In genomic region chr11:74773481-74773880, GRCh38 we compare ENCODE assay signal across 20 cellular contexts. TPM values are rescaled to one million over a fixed set of nuclear protein-coding genes. Genes with fewer than 3 reads are reported as not detected.
DNase-seq lines count a peak whose midpoint lies in the region; ATAC-seq, FAIRE-seq and TF ChIP-seq lines count a peak whose summit lies in the region.
"Had no signal": no experiment of that assay in that cellular context is flagged by ENCODE, and none has a peak within 500 bp of the region (broad histone marks: within the 10 kb centered on the region; RNA-seq: fewer than 3 reads in every experiment).

No MANE protein-coding gene starts in this region.

- peaks cover 13% of the 10 kb centered on the region for H4K20me1 ChIP-seq in hepatocyte (ENCODE audit: insufficient read depth, poor library complexity, severe bottlenecking)

- ATAC-seq in GM21723 (IDR thresholded peaks at IDR 0.05; ENCODE audit: unreplicated experiment) = no peak
- ATAC-seq: K562 had no signal

- no peaks in the 10 kb centered on the region for H3K9me3 Mint-ChIP-seq in HFFc6
- H3K9me3 Mint-ChIP-seq in T-helper 2 cell treated with Interferon-gamma antibody and Interleukin-4, amounts not matched to agents 5 μg/mL and 100 μg/mL, for 36 hours = no peaks in the 10 kb centered on the region
- H3K9me3 Mint-ChIP-seq: H9 had no signal

- peaks cover 96% of the 10 kb centered on the region for H3K79me2 ChIP-seq in hepatocyte

- DNase-seq in AG10803 (ENCODE audit: low read depth) = peak; percentile 24
- DNase-seq in HFFc6 = peak; percentile 58
- peak; percentile 23 for DNase-seq in bronchial epithelial cell (ENCODE audit: low read depth)
- peak; percentile 27 for DNase-seq in hepatocyte (ENCODE audit: low spot score)
- DNase-seq in posterior vena cava (ENCODE audit: low spot score) = no peak
- no peak for DNase-seq in T-helper 2 cell treated with Interferon-gamma antibody and Interleukin-4, amounts not matched to agents 5 μg/mL and 100 μg/mL, for 36 hours (ENCODE audit: low spot score)
- DNase-seq: CD4-positive, alpha-beta memory T cell; DMS153; H9; MV-4-11; NCI-H1694 treated with DMSO at 0.1 percent for 48 hours; NK-92 treated with Interleukin-12 subunit alpha and Interleukin-12 subunit beta, amount 100 ng/mL, for 24 hours; Right ventricle myocardium superior had no signal

- no peak overlapping the region for H2AFZ ChIP-seq in hepatocyte

- H3K4me2 ChIP-seq in hepatocyte = no peak overlapping the region

- H3K4me1 Mint-ChIP-seq in HFFc6 (ENCODE audit: low read depth) = peaks cover 68% of the 10 kb centered on the region
- peaks cover 8% of the 10 kb centered on the region for H3K4me1 Mint-ChIP-seq in T-helper 2 cell treated with Interferon-gamma antibody and Interleukin-4, amounts not matched to agents 5 μg/mL and 100 μg/mL, for 36 hours (ENCODE audit: low read depth)
- H3K4me1 Mint-ChIP-seq: H9 had no signal

- intact Hi-C loops in posterior vena cava (cut with DNase I) = no loop called here

- peak overlapping the region; percentile 13 for H3K27ac ChIP-seq in hepatocyte
- H3K27ac ChIP-seq: SK-N-MC had no signal

- TF ChIP-seq CTCF in AG10803 (conservative IDR thresholded peaks at IDR 0.05; ENCODE audit: low read length) = no peak
- TF ChIP-seq CTCF in HFFc6 (IDR thresholded peaks at IDR 0.05) = no peak
- no peak for TF ChIP-seq CTCF in bronchial epithelial cell (IDR thresholded peaks at IDR 0.05; ENCODE audit: insufficient read depth, low read length, severe bottlenecking)
- TF ChIP-seq CTCF in hepatocyte (IDR thresholded peaks at IDR 0.05; ENCODE audit: poor library complexity) = no peak

- H3K9me3 ChIP-seq in hepatocyte (ENCODE audit: low read depth) = no peaks in the 10 kb centered on the region

- no peak overlapping the region for H3K4me3 Mint-ChIP-seq in HFFc6
- H3K4me3 Mint-ChIP-seq in T-helper 2 cell treated with Interferon-gamma antibody and Interleukin-4, amounts not matched to agents 5 μg/mL and 100 μg/mL, for 36 hours = no peak overlapping the region
- H3K4me3 Mint-ChIP-seq: CD4-positive, alpha-beta memory T cell; H9 had no signal

- peaks cover 2% of the 10 kb centered on the region; the same call in 1 of the 2 replicates for H3K27me3 Mint-ChIP-seq in HFFc6 (ENCODE audit: insufficient read depth)
- no peaks in the 10 kb centered on the region for H3K27me3 Mint-ChIP-seq in T-helper 2 cell treated with Interferon-gamma antibody and Interleukin-4, amounts not matched to agents 5 μg/mL and 100 μg/mL, for 36 hours (ENCODE audit: low read depth)
- H3K27me3 Mint-ChIP-seq: CD4-positive, alpha-beta memory T cell had no signal

- H3K27me3 ChIP-seq in bronchial epithelial cell (ENCODE audit: control insufficient read depth, insufficient read depth, low read length) = no peaks in the 10 kb centered on the region
- H3K27me3 ChIP-seq in hepatocyte = no peaks in the 10 kb centered on the region

- no peaks in the 10 kb centered on the region for H3K9me2 ChIP-seq in hepatocyte (replicated peaks; ENCODE audit: insufficient read depth)

- H3K36me3 Mint-ChIP-seq in HFFc6 (ENCODE audit: low read depth) = no peaks in the 10 kb centered on the region
- H3K36me3 Mint-ChIP-seq in T-helper 2 cell treated with Interferon-gamma antibody and Interleukin-4, amounts not matched to agents 5 μg/mL and 100 μg/mL, for 36 hours (ENCODE audit: low read depth) = peaks cover 7% of the 10 kb centered on the region

- peak overlapping the region; percentile 64 for H3K27ac Mint-ChIP-seq in HFFc6
- no peak overlapping the region for H3K27ac Mint-ChIP-seq in T-helper 2 cell treated with Interferon-gamma antibody and Interleukin-4, amounts not matched to agents 5 μg/mL and 100 μg/mL, for 36 hours
- H3K27ac Mint-ChIP-seq: H9 had no signal

- FAIRE-seq in bronchial epithelial cell (lab: Jason Lieb, UNC) = no peak
- FAIRE-seq: GM12892, K562 had no signal

- H3K4me3 ChIP-seq in AG10803 (ENCODE audit: low read length) = no peak overlapping the region
- H3K4me3 ChIP-seq in bronchial epithelial cell (ENCODE audit: low read depth, low read length) = no peak overlapping the region
- no peak overlapping the region for H3K4me3 ChIP-seq in hepatocyte
- H3K4me3 ChIP-seq: K562, SK-N-MC had no signal

- no peaks in the 10 kb centered on the region for H3K36me3 ChIP-seq in bronchial epithelial cell (ENCODE audit: control insufficient read depth, insufficient read depth, low read length)
- no peaks in the 10 kb centered on the region for H3K36me3 ChIP-seq in hepatocyte (replicated peaks; ENCODE audit: insufficient read depth, low read depth)

- peaks cover 9% of the 10 kb centered on the region for H3K4me1 ChIP-seq in hepatocyte (ENCODE audit: insufficient read depth)

RNA-seq across cellular contexts. Expression of gene RNF169, which starts 24.8 kb away (rescaled TPM):
- total RNA-seq in HFFc6 (2021; fragmentation: NEBNext Ultra II Directional; extraction: Animal tissue kit (Norgen Biotek cat#: 25700)) = 10 to 100 TPM; 10.9 to 12.9 (median 12.2) TPM
- total RNA-seq in bronchial epithelial cell (12.6 and 16.4 TPM in 2 replicates), hepatocyte (18.8 and 20.4 TPM in 2 replicates), posterior vena cava (10 to 100 TPM; 14.7 to 19.8 TPM)
- 2.0 and 2.4 TPM in 2 replicates for polyA plus RNA-seq in hepatocyte

RNA-seq across cellular contexts. Expression of gene CHRDL2, which starts 42.3 kb away (rescaled TPM):
- not detected for total RNA-seq in HFFc6 (2021; fragmentation: NEBNext Ultra II Directional; extraction: Animal tissue kit (Norgen Biotek cat#: 25700))
- not detected in 2 replicates for total RNA-seq in bronchial epithelial cell
- total RNA-seq in hepatocyte = 0.44 and 0.83 TPM in 2 replicates
- polyA plus RNA-seq in hepatocyte = 4.7 and 9.2 TPM in 2 replicates
- total RNA-seq in posterior vena cava = 10 to 100 TPM; 10.6 to 31.9 TPM
- total RNA-seq: A172; CD4-positive, alpha-beta memory T cell; Daoy; K562; NCI-H460 had no signal
- polyA plus RNA-seq: CD4-positive, alpha-beta memory T cell; K562 had no signal

Comparison
In these comparisons a context has a peak if more than half of its experiments do, and no peak if none do; other contexts are left out.
1. DNase-seq: peak in AG10803 (single experiment), HFFc6 (single experiment), bronchial epithelial cell (single experiment) and hepatocyte (single experiment); none in posterior vena cava (single experiment) and T-helper 2 cell treated with Interferon-gamma antibody and Interleukin-4, amounts not matched to agents 5 μg/mL and 100 μg/mL, for 36 hours (single experiment).